In the genomic region with DNA sequence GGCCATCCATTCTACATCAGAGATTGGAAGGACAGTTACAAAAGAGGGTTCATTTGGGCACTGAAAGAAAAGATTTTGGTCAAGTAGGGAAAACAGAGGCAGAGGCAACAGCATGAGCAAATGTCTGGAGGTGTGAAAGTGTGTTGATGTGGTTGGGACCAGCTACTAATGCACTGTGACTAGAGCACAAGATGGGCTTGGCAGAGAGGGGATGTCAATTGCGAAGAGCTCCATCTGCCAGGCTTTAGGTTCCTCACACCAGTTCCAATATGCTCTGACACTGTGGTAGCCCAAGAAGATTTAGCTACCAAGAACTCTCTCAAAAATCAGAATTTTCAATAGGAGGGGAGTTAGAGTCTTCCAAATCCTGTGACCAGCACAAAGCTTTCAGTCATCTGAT, we compare ENCODE assay signal across 14 cellular contexts. TPM values are rescaled to one million over a fixed set of nuclear protein-coding genes. Genes with fewer than 3 reads are reported as not detected.
DNase-seq lines count a peak whose midpoint lies in the region; ATAC-seq and TF ChIP-seq lines count a peak whose summit lies in the region.
"Had no signal": no experiment of that assay in that cellular context is flagged by ENCODE, and none has a peak within 500 bp of the region (broad histone marks: within the 10 kb centered on the region; RNA-seq: fewer than 3 reads in every experiment).

No MANE protein-coding gene starts in this region.

- intact Hi-C loops in gastrocnemius medialis (cut with DNase I; ENCODE audit: low total_unique reads), result no loop called here

- ATAC-seq in DND-41 (ENCODE audit: insufficient read depth, low read depth) (no peak), gastrocnemius medialis (no peak), HG03354 (IDR thresholded peaks at IDR 0.05; ENCODE audit: poor library complexity, severe bottlenecking, unreplicated experiment) (no peak), HG03280 (IDR thresholded peaks at IDR 0.05; ENCODE audit: unreplicated experiment) (no peak)
- ATAC-seq: natural killer cell treated with Interleukin-12 subunit alpha and Interleukin-12 subunit beta and Interleukin-15 and Interleukin-18, amount 100 ng/mL, for 72 hours had no signal

- TF ChIP-seq CTCF in DND-41 (IDR thresholded peaks at IDR 0.05; ENCODE audit: borderline replicate concordance, extremely low read depth, low read length, poor library complexity, severe bottlenecking) (no peak), endodermal cell (conservative IDR thresholded peaks at IDR 0.05) (no peak), gastrocnemius medialis (IDR thresholded peaks at IDR 0.05 in 4 of 5, conservative IDR thresholded peaks at IDR 0.05 in 1 of 5) (no peak), Peyer's patch (IDR thresholded peaks at IDR 0.05) (no peak)

- no peaks in the 10 kb centered on the region for H3K27me3 Mint-ChIP-seq in endodermal cell (ENCODE audit: insufficient read depth)
- H3K27me3 Mint-ChIP-seq: natural killer cell treated with Interleukin-12 subunit alpha and Interleukin-12 subunit beta and Interleukin-15 and Interleukin-18, amount 100 ng/mL, for 72 hours had no signal

- 96% methylated on average over 1 of the region's 1 CpG; no CpG with 5 or more reads in 1 of the 2 experiments for WGBS in endodermal cell (ENCODE audit: insufficient coverage in 1 of 2, insufficient read length in 1 of 2), 2 experiments

- H3K9me3 Mint-ChIP-seq in endodermal cell, result no peaks in the 10 kb centered on the region
- H3K9me3 Mint-ChIP-seq: natural killer cell treated with Interleukin-12 subunit alpha and Interleukin-12 subunit beta and Interleukin-15 and Interleukin-18, amount 100 ng/mL, for 72 hours had no signal

- H3K36me3 Mint-ChIP-seq in endodermal cell (ENCODE audit: low read depth), result peaks cover 44% of the 10 kb centered on the region

- peak; percentile 49 for DNase-seq in DND-41
- DNase-seq in NCI-H446 treated with DMSO at 0.1 percent for 48 hours (lab: John Stamatoyannopoulos, UW), result peak; percentile 20
- no peak for DNase-seq in endodermal cell
- no peak for DNase-seq in gastrocnemius medialis
- no peak for DNase-seq in Peyer's patch
- no peak for DNase-seq in DMS79 (lab: John Stamatoyannopoulos, UW)
- DNase-seq: activated CD8-positive, alpha-beta memory T cell treated with anti-CD3 and anti-CD28 coated beads for 24 hours; activated gamma-delta T cell; NCI-H1105; retina had no signal

- peaks cover 74% of the 10 kb centered on the region for H3K79me2 ChIP-seq in DND-41 (ENCODE audit: insufficient read depth, low read length)

- in situ Hi-C loops in gastrocnemius medialis (cut with MboI; ENCODE audit: low sequenced_read_pairs in 4 of 4), result no loop called here

- TF ChIP-seq POLR2A in gastrocnemius medialis (IDR thresholded peaks at IDR 0.05) (no peak), Peyer's patch (IDR thresholded peaks at IDR 0.05) (no peak)

- H3K27ac ChIP-seq in DND-41 (ENCODE audit: low read length) (peak overlapping the region; percentile 95), endodermal cell (ENCODE audit: low read depth, low read length) (no peak overlapping the region), gastrocnemius medialis (peak overlapping the region in 3 of 4 donors; percentile 58 to 83 (median 74)), Peyer's patch (no peak overlapping the region)
- H3K27ac ChIP-seq: SK-N-MC had no signal

- H3K27me3 ChIP-seq in DND-41 (ENCODE audit: insufficient read depth, low read length, poor library complexity), result no peaks in the 10 kb centered on the region
- no peaks in the 10 kb centered on the region for H3K27me3 ChIP-seq in endodermal cell (ENCODE audit: control insufficient read depth, insufficient read depth, low read length, poor library complexity, severe bottlenecking)
- no peaks in the 10 kb centered on the region for H3K27me3 ChIP-seq in gastrocnemius medialis
- H3K27me3 ChIP-seq in Peyer's patch, result no peaks in the 10 kb centered on the region

- peaks cover 59% of the 10 kb centered on the region for H3K36me3 ChIP-seq in DND-41 (ENCODE audit: insufficient read depth, low read length)
- H3K36me3 ChIP-seq in endodermal cell (ENCODE audit: control insufficient read depth, insufficient read depth, low read length), result peaks cover 53% of the 10 kb centered on the region
- peaks cover 0 to 22% of the 10 kb centered on the region in 2 donors for H3K36me3 ChIP-seq in gastrocnemius medialis
- H3K36me3 ChIP-seq in Peyer's patch, result peaks cover 0 to 47% (median 0%) of the 10 kb centered on the region in 3 donors

- H3K4me1 ChIP-seq in DND-41 (ENCODE audit: insufficient read depth, low read length) (peaks cover 100% of the 10 kb centered on the region), endodermal cell (ENCODE audit: control insufficient read depth, insufficient read depth, low read length) (peaks cover 11% of the 10 kb centered on the region), gastrocnemius medialis (peaks cover 56 to 68% of the 10 kb centered on the region in 2 donors), Peyer's patch (peaks cover 0 to 23% (median 0%) of the 10 kb centered on the region in 4 donors)

- H3K9ac ChIP-seq in DND-41 (ENCODE audit: low read depth, low read length), result peak overlapping the region; percentile 68
- no peak overlapping the region for H3K9ac ChIP-seq in endodermal cell (ENCODE audit: extremely low read depth, low read length, poor library complexity, severe bottlenecking)

- H3K9me3 ChIP-seq in DND-41 (ENCODE audit: insufficient read depth, low read length, severe bottlenecking), result no peaks in the 10 kb centered on the region
- no peaks in the 10 kb centered on the region for H3K9me3 ChIP-seq in endodermal cell (ENCODE audit: control insufficient read depth, low read length)
- H3K9me3 ChIP-seq in gastrocnemius medialis, result no peaks in the 10 kb centered on the region
- no peaks in the 10 kb centered on the region for H3K9me3 ChIP-seq in Peyer's patch

- H3K4me1 Mint-ChIP-seq in endodermal cell, result peaks cover 12% of the 10 kb centered on the region

- no peaks in the 10 kb centered on the region for H4K20me1 ChIP-seq in DND-41 (ENCODE audit: insufficient read depth, low read length)

- H3K4me2 ChIP-seq in DND-41 (ENCODE audit: insufficient read depth, low read length), result peak overlapping the region; percentile 80

- H3K4me3 Mint-ChIP-seq in endodermal cell, result no peak overlapping the region
- H3K4me3 Mint-ChIP-seq: natural killer cell treated with Interleukin-12 subunit alpha and Interleukin-12 subunit beta and Interleukin-15 and Interleukin-18, amount 100 ng/mL, for 72 hours had no signal

- H3K4me3 ChIP-seq in DND-41 (ENCODE audit: low read depth in 1 of 2, low read length in 2 of 2) (peak overlapping the region in 1 of 2 experiments; percentile 54; a peak in 1 of 4 replicates), endodermal cell (ENCODE audit: low read length) (no peak overlapping the region), gastrocnemius medialis (no peak overlapping the region), Peyer's patch (no peak overlapping the region)
- H3K4me3 ChIP-seq: SK-N-MC had no signal

- H3K27ac Mint-ChIP-seq in endodermal cell, result peak overlapping the region; percentile 28
- H3K27ac Mint-ChIP-seq: natural killer cell treated with Interleukin-12 subunit alpha and Interleukin-12 subunit beta and Interleukin-15 and Interleukin-18, amount 100 ng/mL, for 72 hours had no signal

- H2AFZ ChIP-seq in DND-41 (ENCODE audit: low read depth, low read length), result no peak overlapping the region

RNA-seq across cellular contexts. Expression of a gene that starts 42.1 kb away (rescaled TPM):
- total RNA-seq in endodermal cell (10 to 100 TPM; 15.1 to 18.8 TPM), gastrocnemius medialis (10 to 100 TPM; 11.0 to 31.1 (median 17.3) TPM), Peyer's patch (10 to 100 TPM; 34.3 to 61.1 (median 39.1) TPM)
- 3.9 TPM for polyA plus RNA-seq in endodermal cell (2013, experiment 1 of 2)
- polyA plus RNA-seq in endodermal cell (2013, experiment 2 of 2), result 5.3 TPM

Comparison
In these comparisons a context has a peak if more than half of its experiments do, and no peak if none do; other contexts are left out.
1. DNase-seq: peak in DND-41 (single experiment) and NCI-H446 treated with DMSO at 0.1 percent for 48 hours (single experiment); none in endodermal cell (single experiment), gastrocnemius medialis (0 of 2), Peyer's patch (0 of 3) and DMS79 (single experiment).
2. H3K27ac ChIP-seq: peak in DND-41 (single experiment) and gastrocnemius medialis (3 of 4); none in endodermal cell (single experiment) and Peyer's patch (0 of 4).